In the genomic region with DNA sequence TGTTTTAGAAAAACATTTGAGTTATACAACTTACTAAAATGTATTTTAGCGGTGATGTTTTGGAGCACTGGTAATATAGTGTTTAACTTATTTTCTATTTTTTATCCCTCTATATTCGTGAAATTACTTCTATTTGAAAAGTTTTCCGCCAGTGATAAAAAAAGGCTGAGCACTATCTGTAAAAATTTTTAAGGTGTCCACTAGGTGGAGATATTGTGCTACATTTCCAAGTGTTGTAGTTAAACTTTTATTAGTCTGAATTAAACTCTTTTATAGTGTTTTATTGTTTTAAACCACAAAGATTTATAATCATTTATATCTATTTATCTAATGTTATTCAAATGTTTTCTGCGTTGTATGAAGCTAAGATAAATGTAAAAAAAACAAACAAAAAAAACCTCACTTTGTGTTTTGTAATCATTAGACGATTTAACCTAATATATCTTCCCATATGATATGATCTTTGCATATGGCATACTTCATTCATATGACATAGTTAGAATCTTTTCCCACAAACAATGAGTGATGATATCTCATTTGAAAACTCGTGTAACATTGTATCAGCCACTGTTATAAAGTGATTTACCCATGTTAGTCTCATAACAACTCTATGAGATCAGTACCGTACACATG, we compare ENCODE assay signal across 8 cellular contexts. TPM values are rescaled to one million over a fixed set of nuclear protein-coding genes. Genes with fewer than 3 reads are reported as not detected.
DNase-seq lines count a peak whose midpoint lies in the region; ATAC-seq and TF ChIP-seq lines count a peak whose summit lies in the region.
"Not testable (repeated sequence)": the region's sequence is repeated elsewhere in the genome, so short reads cannot be mapped to it uniquely, and the experiment has no call there.

No MANE protein-coding gene starts in this region.

- not testable (repeated sequence) for H3K4me3 ChIP-seq in CD4-positive, alpha-beta memory T cell (ENCODE audit: low read length in 2 of 2); WI38 (ENCODE audit: low read depth, low read length); esophagus muscularis mucosa; liver (ENCODE audit: low read depth in 1 of 3, low read length in 3 of 3); suprapubic skin

- H3K9me3 Mint-ChIP-seq in CD4-positive, alpha-beta memory T cell: not testable (repeated sequence)

- peak; percentile 76 to 79 for TF ChIP-seq RAD21 in liver (IDR thresholded peaks at IDR 0.05)

- intact Hi-C loops in CD4-positive, alpha-beta memory T cell (cut with micrococcal nuclease): not testable (repeated sequence)
- intact Hi-C loops in esophagus muscularis mucosa (cut with DNase I): loop anchor here (5.0 kb wide), 1 partner anchor 774 kb away; no protein-coding TSS in a partner anchor

- not testable (repeated sequence) for H3K27me3 ChIP-seq in CD4-positive, alpha-beta memory T cell (ENCODE audit: insufficient read depth, low read length); esophagus muscularis mucosa; liver (ENCODE audit: control insufficient read depth in 4 of 4, insufficient read depth in 4 of 4, low read length in 3 of 4); suprapubic skin

- not testable (repeated sequence) for H3K27ac ChIP-seq in CD4-positive, alpha-beta memory T cell (ENCODE audit: low read depth, low read length); esophagus muscularis mucosa (replicated peaks in 1 of 4); liver (ENCODE audit: low read depth in 1 of 2, low read length in 2 of 2); suprapubic skin

- peak; percentile 56 for ATAC-seq in GM19452 (IDR thresholded peaks at IDR 0.05; ENCODE audit: unreplicated experiment)

- TF ChIP-seq EP300 in esophagus muscularis mucosa (IDR thresholded peaks at IDR 0.05); suprapubic skin (IDR thresholded peaks at IDR 0.05): not testable (repeated sequence)

- peak; percentile 33; the same call in 1 of the 2 replicates for TF ChIP-seq CTCF in WI38 (IDR thresholded peaks at IDR 0.05; ENCODE audit: low read depth, low read length)
- peak; percentile 52 to 72 (median 69) for TF ChIP-seq CTCF in esophagus muscularis mucosa (IDR thresholded peaks at IDR 0.05)
- TF ChIP-seq CTCF in liver (IDR thresholded peaks at IDR 0.05; ENCODE audit: low read depth, low read length, missing input control): peak; percentile 48
- TF ChIP-seq CTCF in suprapubic skin (IDR thresholded peaks at IDR 0.05): peak; percentile 36 to 41

- peak in 4 of 5 donors; percentile 35 to 46 (median 40) for DNase-seq in CD4-positive, alpha-beta memory T cell
- peak; percentile 14 for DNase-seq in HT1080 (ENCODE audit: low read depth)
- peak; percentile 0 for DNase-seq in NCI-H69 (lab: John Stamatoyannopoulos, UW)
- not testable (repeated sequence) for DNase-seq in esophagus muscularis mucosa (ENCODE audit: extremely low spot score); suprapubic skin (ENCODE audit: low spot score in 2 of 2)

- H3K36me3 Mint-ChIP-seq in CD4-positive, alpha-beta memory T cell: peaks cover 7 to 19% of the 10 kb centered on the region in 2 donors

- POLR2A ChIA-PET in CD4-positive, alpha-beta memory T cell (lab: Charles Lee; ENCODE audit: partially characterized antibody): not testable (repeated sequence)

- peak overlapping the region in 1 of 8 donors; percentile 8 for H3K4me3 Mint-ChIP-seq in CD4-positive, alpha-beta memory T cell

- CTCF ChIA-PET in CD4-positive, alpha-beta memory T cell (lab: Charles Lee; ENCODE audit: partially characterized antibody): interaction anchor here (0.8 to 3.6 kb wide), 7 partner anchors 12 to 944 kb away, joined by 3 to 17 read pairs (median 4); a partner anchor contains a TSS

- not testable (repeated sequence) for TF ChIP-seq POLR2A in esophagus muscularis mucosa (IDR thresholded peaks at IDR 0.05; ENCODE audit: low read depth); suprapubic skin (IDR thresholded peaks at IDR 0.05)

- H3K4me1 ChIP-seq in CD4-positive, alpha-beta memory T cell (ENCODE audit: insufficient read depth, low read length); esophagus muscularis mucosa; liver (ENCODE audit: control insufficient read depth in 4 of 4, insufficient read depth in 4 of 4, low read length in 3 of 4); suprapubic skin: not testable (repeated sequence)

- H3K36me3 ChIP-seq in CD4-positive, alpha-beta memory T cell (ENCODE audit: insufficient read depth, low read length); esophagus muscularis mucosa; liver (ENCODE audit: control insufficient read depth in 4 of 4, insufficient read depth in 3 of 4, low read depth in 1 of 4, low read length in 3 of 4); suprapubic skin: not testable (repeated sequence)

- not testable (repeated sequence) for H3K9me3 ChIP-seq in CD4-positive, alpha-beta memory T cell (ENCODE audit: control insufficient read depth in 1 of 2, low read length in 2 of 2); esophagus muscularis mucosa; liver (ENCODE audit: control insufficient read depth in 4 of 4, low read length in 3 of 4); suprapubic skin

- H3K27me3 Mint-ChIP-seq in CD4-positive, alpha-beta memory T cell: not testable (repeated sequence)

- H3K4me1 Mint-ChIP-seq in CD4-positive, alpha-beta memory T cell: not testable (repeated sequence)

- H3K27ac Mint-ChIP-seq in CD4-positive, alpha-beta memory T cell: peak overlapping the region in 3 of 7 donors; percentile 32 to 55 (median 50)

- WGBS in esophagus muscularis mucosa: 21% methylated on average over 6 of the region's 7 CpGs
- WGBS in liver: 39% methylated on average over 7 of the region's 7 CpGs
- WGBS in suprapubic skin: 33% methylated on average over 7 of the region's 7 CpGs

- H3K9ac ChIP-seq in liver (ENCODE audit: low read depth in 1 of 2, low read length in 2 of 2): not testable (repeated sequence)

RNA-seq across cellular contexts. Expression of a gene that starts 11.8 kb away (rescaled TPM):
- 10 to 100 TPM; 12.1 to 12.5 TPM for total RNA-seq in CD4-positive, alpha-beta memory T cell
- polyA plus RNA-seq in CD4-positive, alpha-beta memory T cell: 1 to 10 TPM; 2.0 to 2.9 TPM
- 8.3 and 15.8 TPM in 2 replicates for total RNA-seq in HT1080 (2014; rRNA removed; shearing (Covaris generic))
- polyA plus RNA-seq in HT1080 (2015; cell fraction: cytosol; rRNA removed): 4.7 and 5.8 TPM in 2 replicates
- polyA plus RNA-seq in HT1080 (2015; cell fraction: nucleus; rRNA removed): 15.6 and 16.2 TPM in 2 replicates
- total RNA-seq in esophagus muscularis mucosa (1 to 10 TPM; 2.3 to 7.4 (median 4.9) TPM), liver (1 to 10 TPM; 2.6 to 3.3 TPM), suprapubic skin (1 to 10 TPM; 4.2 to 9.7 (median 6.1) TPM)
- polyA plus RNA-seq in liver: 1 to 10 TPM; 1.2 to 2.3 TPM
